In the genomic region with DNA sequence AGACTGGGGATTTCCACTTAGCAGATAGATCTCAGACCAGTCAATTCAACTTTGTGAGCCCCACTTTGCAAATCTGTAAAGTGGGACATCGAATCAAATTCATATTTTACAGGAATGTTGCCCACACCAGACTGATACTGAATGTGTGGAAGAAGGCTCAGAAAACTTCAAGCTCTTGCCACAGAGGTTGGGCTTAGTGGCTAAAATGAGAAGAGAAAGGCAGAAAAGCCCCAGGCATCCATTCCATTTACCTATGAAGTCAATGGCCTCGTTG, we compare ENCODE assay signal across 9 cellular contexts. TPM values are rescaled to one million over a fixed set of nuclear protein-coding genes. Genes with fewer than 3 reads are reported as not detected.
DNase-seq lines count a peak whose midpoint lies in the region; ATAC-seq, FAIRE-seq and TF ChIP-seq lines count a peak whose summit lies in the region.
"Had no signal": no experiment of that assay in that cellular context is flagged by ENCODE, and none has a peak within 500 bp of the region (broad histone marks: within the 10 kb centered on the region; RNA-seq: fewer than 3 reads in every experiment).

No MANE protein-coding gene starts in this region.

- no peak for ATAC-seq in A549
- no peak for ATAC-seq in naive B cell (ENCODE audit: low read depth in 2 of 2)
- ATAC-seq in GM21619 (IDR thresholded peaks at IDR 0.05; ENCODE audit: unreplicated experiment): no peak

- no peak for TF ChIP-seq EP300 in A549 (IDR thresholded peaks at IDR 0.05)

- H3K36me3 ChIP-seq in Karpas-422 (ENCODE audit: insufficient read depth, low read length): no peaks in the 10 kb centered on the region

- intact Hi-C loops in dendritic cell treated with granulocyte-macrophage colony-stimulating factor and Interleukin-4, amounts not matched to agents 40 ng/mL and 50 ng/mL, for 4 days (cut with micrococcal nuclease): no loop called here

- no peak for TF ChIP-seq RAD21 in A549 (conservative IDR thresholded peaks at IDR 0.05 in 1 of 2, IDR thresholded peaks at IDR 0.05 in 1 of 2)

- peak overlapping the region; percentile 96; the same call in 1 of the 2 replicates for H3K9ac ChIP-seq in Karpas-422 (ENCODE audit: low read length)

- H4K20me1 ChIP-seq in Karpas-422 (ENCODE audit: insufficient read depth, low read depth, low read length): peaks cover 3% of the 10 kb centered on the region; the same call in 1 of the 2 replicates

- peaks cover 78% of the 10 kb centered on the region for H3K4me1 Mint-ChIP-seq in dendritic cell treated with granulocyte-macrophage colony-stimulating factor and Interleukin-4, amounts not matched to agents 40 ng/mL and 50 ng/mL, for 4 days (ENCODE audit: low read depth)
- H3K4me1 Mint-ChIP-seq in naive B cell: peaks cover 46 to 84% (median 69%) of the 10 kb centered on the region in 3 donors

- peak overlapping the region; percentile 89 for H3K4me2 ChIP-seq in A549
- peak overlapping the region; percentile 100 for H3K4me2 ChIP-seq in Karpas-422 (ENCODE audit: low read depth, low read length, poor library complexity, severe bottlenecking)

- H3K36me3 Mint-ChIP-seq in dendritic cell treated with granulocyte-macrophage colony-stimulating factor and Interleukin-4, amounts not matched to agents 40 ng/mL and 50 ng/mL, for 4 days (ENCODE audit: low read depth): peaks cover 53% of the 10 kb centered on the region
- H3K36me3 Mint-ChIP-seq in naive B cell: peaks cover 13 to 20% of the 10 kb centered on the region in 2 donors

- H3K9me3 ChIP-seq in A549 (no peaks in the 10 kb centered on the region), Karpas-422 (ENCODE audit: low read length) (no peaks in the 10 kb centered on the region)

- WGBS in A549 (ENCODE audit: missing lambda C conversion rate): 0% methylated on average over 2 of the region's 2 CpGs

- no peak overlapping the region for H2AFZ ChIP-seq in Karpas-422 (ENCODE audit: low read length)

- H3K79me2 ChIP-seq in Karpas-422 (ENCODE audit: low read length): peaks cover 4% of the 10 kb centered on the region; the same call in 1 of the 2 replicates

- no peak for FAIRE-seq in A549 (lab: Jason Lieb, UNC)

- H3K27me3 Mint-ChIP-seq in dendritic cell treated with granulocyte-macrophage colony-stimulating factor and Interleukin-4, amounts not matched to agents 40 ng/mL and 50 ng/mL, for 4 days: no peaks in the 10 kb centered on the region
- H3K27me3 Mint-ChIP-seq in naive B cell: no peaks in the 10 kb centered on the region

- peak overlapping the region; percentile 92 for H3K4me3 Mint-ChIP-seq in dendritic cell treated with granulocyte-macrophage colony-stimulating factor and Interleukin-4, amounts not matched to agents 40 ng/mL and 50 ng/mL, for 4 days
- peak overlapping the region; percentile 89 to 99 (median 96) for H3K4me3 Mint-ChIP-seq in naive B cell

- TF ChIP-seq POLR2A in A549 (IDR thresholded peaks at IDR 0.05; ENCODE audit: low read length): no peak

- H3K9me2 ChIP-seq in Karpas-422 (replicated peaks; ENCODE audit: insufficient read depth, low read length): no peaks in the 10 kb centered on the region

- H3K4me3 ChIP-seq in A549 (peak overlapping the region; percentile 75), Karpas-422 (ENCODE audit: low read length) (peak overlapping the region; percentile 96)

- H3K9me3 Mint-ChIP-seq in dendritic cell treated with granulocyte-macrophage colony-stimulating factor and Interleukin-4, amounts not matched to agents 40 ng/mL and 50 ng/mL, for 4 days: no peaks in the 10 kb centered on the region
- peaks cover 0 to 3% (median 0%) of the 10 kb centered on the region in 7 donors for H3K9me3 Mint-ChIP-seq in naive B cell

- POLR2A ChIA-PET in A549 (lab: Yijun Ruan, JAX): interaction anchor here (1.3 to 5.0 kb wide), 10 partner anchors 29 to 184 kb away, joined by 4 to 87 read pairs (median 22); no protein-coding TSS in a partner anchor

- peak overlapping the region; percentile 100 for H3K27ac Mint-ChIP-seq in dendritic cell treated with granulocyte-macrophage colony-stimulating factor and Interleukin-4, amounts not matched to agents 40 ng/mL and 50 ng/mL, for 4 days
- peak overlapping the region; percentile 97 to 100 (median 99) for H3K27ac Mint-ChIP-seq in naive B cell

- TF ChIP-seq CTCF in A549 (IDR thresholded peaks at IDR 0.05): no peak

- CTCF ChIA-PET in A549 (lab: Yijun Ruan, JAX): interaction anchor here (0.9 to 8.7 kb wide), 9 partner anchors 11 to 163 kb away, joined by 3 to 131 read pairs (median 8); no protein-coding TSS in a partner anchor

- H3K27ac ChIP-seq in A549: peak overlapping the region; percentile 97 to 100
- no peak overlapping the region for H3K27ac ChIP-seq in Karpas-422 (ENCODE audit: low read length)

- no peaks in the 10 kb centered on the region for H3K27me3 ChIP-seq in Karpas-422 (ENCODE audit: low read length)

- no peak for DNase-seq in A549 (ENCODE audit: low read depth in 1 of 2, low spot score in 1 of 2)
- DNase-seq in Karpas-422: no peak
- DNase-seq in naive B cell: no peak
- DNase-seq in T-helper 9 cell: no peak
- DNase-seq in effector CD8-positive, alpha-beta T cell (lab: John Stamatoyannopoulos, UW): no peak
- no peak for DNase-seq in stimulated activated CD4-positive, alpha-beta T cell treated with anti-CD3 and anti-CD28 coated beads, Interleukin-2, amount 100 ng/mL, for 24 hours
- DNase-seq: activated gamma-delta T cell had no signal

- peaks cover 36% of the 10 kb centered on the region for H3K4me1 ChIP-seq in A549
- peaks cover 39% of the 10 kb centered on the region for H3K4me1 ChIP-seq in Karpas-422 (ENCODE audit: low read length)

TF ChIP-seq in A549, 52 proteins besides CTCF, POLR2A, EP300 and RAD21:
- TF ChIP-seq ZSCAN20 (CRISPR knock-in tag; IDR thresholded peaks at IDR 0.05) (no peak), HDAC2 (IDR thresholded peaks at IDR 0.05) (no peak), BCL3 (IDR thresholded peaks at IDR 0.05) (0 out of 3 replicates have a peak, but pooled peaks have one; percentile 27)

RNA-seq across cellular contexts. Expression of gene DUSP1, which starts 1.7 kb away (rescaled TPM):
- polyA plus RNA-seq in A549 (2011; rRNA removed): 525 and 594 TPM in 2 replicates
- 540 and 757 TPM in 2 replicates for polyA plus RNA-seq in A549 (2012; cell fraction: cytosol; rRNA removed)
- 1,192 and 1,375 TPM in 2 replicates for polyA plus RNA-seq in A549 (2012; cell fraction: nucleus; rRNA removed)
- 191 to 207 TPM (median 203 TPM) in 3 replicates for polyA plus RNA-seq in A549 (2017; fragmentation: RNase III; extraction: RNeasy Plus Mini Kit Qiagen cat#74134 plus additional on column Dnase treatment)
- polyA minus RNA-seq in A549 (2011; rRNA and poly(A)+ RNA removed): 620 and 630 TPM in 2 replicates
- total RNA-seq in Karpas-422 (2014; rRNA removed; shearing (Covaris generic); ENCODE audit: low replicate concordance): 9.0 and 10.5 TPM in 2 replicates
- polyA plus RNA-seq in naive B cell (ENCODE audit: low read depth in 6 of 6): 1,000 to 10,000 TPM; 1,129 to 3,568 (median 2,122) TPM
